1 cellular context compared by ENCODE assay signal in the genomic region with DNA sequence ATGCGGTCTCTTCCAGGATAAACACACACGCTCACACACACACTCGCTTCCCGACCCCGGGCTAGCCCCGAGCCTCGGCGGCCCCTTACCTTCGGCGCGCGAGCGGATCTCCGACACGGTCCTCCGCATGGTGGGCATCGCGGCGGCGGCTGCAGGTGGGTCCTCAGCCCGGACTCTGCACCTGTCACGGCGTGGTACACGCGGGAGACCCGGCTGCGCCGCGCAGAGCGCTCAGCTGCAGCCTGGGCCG.
TF ChIP-seq lines count a peak whose summit lies in the region.

No MANE protein-coding gene starts in this region.

TF ChIP-seq in H1, 55 proteins besides CTCF, POLR2A, EP300 and RAD21:
- TF ChIP-seq SIN3A (conservative IDR thresholded peaks at IDR 0.05 in 1 of 2, IDR thresholded peaks at IDR 0.05 in 1 of 2; ENCODE audit: low read depth in 1 of 2, low read length in 2 of 2) (peak in 1 of 2 experiments; percentile 46; a peak in 1 of 4 replicates), RBBP5 (IDR thresholded peaks at IDR 0.05; ENCODE audit: borderline replicate concordance, low read depth, low read length) (peak; percentile 39; the same call in 1 of the 2 replicates), SUZ12 (IDR thresholded peaks at IDR 0.05; ENCODE audit: low read length) (0 out of 2 replicates have a peak, but pooled peaks have one; percentile 32), PHF8 (conservative IDR thresholded peaks at IDR 0.05; ENCODE audit: low read depth, low read length) (peak; percentile 51; the same call in 1 of the 2 replicates), KDM4A (IDR thresholded peaks at IDR 0.05; ENCODE audit: low read depth, low read length, severe bottlenecking) (peak; percentile 7), TBP (IDR thresholded peaks at IDR 0.05; ENCODE audit: low read depth, low read length) (no peak), POU5F1 (IDR thresholded peaks at IDR 0.05; ENCODE audit: low read depth, low read length) (no peak)
